ENCODE assay signal across 1 cellular context in the genomic region with DNA sequence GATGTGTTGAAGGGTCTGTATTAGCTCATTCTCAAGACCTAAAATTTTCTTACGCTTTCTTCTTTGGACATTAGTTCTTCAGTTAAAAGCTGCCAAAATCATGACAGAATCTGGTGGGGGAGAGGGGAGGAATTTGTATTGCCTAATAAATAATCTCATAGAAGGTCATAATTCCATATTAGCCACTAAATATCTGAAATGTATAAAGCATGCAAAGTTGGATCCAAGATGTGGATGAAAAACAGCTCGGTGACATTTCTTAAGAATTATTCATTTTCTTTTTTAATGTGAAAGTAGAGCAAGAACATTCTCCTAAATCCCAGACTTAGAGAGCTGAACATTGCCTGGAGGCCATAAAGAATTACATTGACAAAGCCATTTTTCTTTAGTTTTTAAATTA.
TF ChIP-seq lines count a peak whose summit lies in the region.

No MANE protein-coding gene starts in this region.

TF ChIP-seq in SK-N-SH, 30 proteins besides CTCF, POLR2A, EP300 and RAD21 (continued from another document):
- TF ChIP-seq, protein P1, sequence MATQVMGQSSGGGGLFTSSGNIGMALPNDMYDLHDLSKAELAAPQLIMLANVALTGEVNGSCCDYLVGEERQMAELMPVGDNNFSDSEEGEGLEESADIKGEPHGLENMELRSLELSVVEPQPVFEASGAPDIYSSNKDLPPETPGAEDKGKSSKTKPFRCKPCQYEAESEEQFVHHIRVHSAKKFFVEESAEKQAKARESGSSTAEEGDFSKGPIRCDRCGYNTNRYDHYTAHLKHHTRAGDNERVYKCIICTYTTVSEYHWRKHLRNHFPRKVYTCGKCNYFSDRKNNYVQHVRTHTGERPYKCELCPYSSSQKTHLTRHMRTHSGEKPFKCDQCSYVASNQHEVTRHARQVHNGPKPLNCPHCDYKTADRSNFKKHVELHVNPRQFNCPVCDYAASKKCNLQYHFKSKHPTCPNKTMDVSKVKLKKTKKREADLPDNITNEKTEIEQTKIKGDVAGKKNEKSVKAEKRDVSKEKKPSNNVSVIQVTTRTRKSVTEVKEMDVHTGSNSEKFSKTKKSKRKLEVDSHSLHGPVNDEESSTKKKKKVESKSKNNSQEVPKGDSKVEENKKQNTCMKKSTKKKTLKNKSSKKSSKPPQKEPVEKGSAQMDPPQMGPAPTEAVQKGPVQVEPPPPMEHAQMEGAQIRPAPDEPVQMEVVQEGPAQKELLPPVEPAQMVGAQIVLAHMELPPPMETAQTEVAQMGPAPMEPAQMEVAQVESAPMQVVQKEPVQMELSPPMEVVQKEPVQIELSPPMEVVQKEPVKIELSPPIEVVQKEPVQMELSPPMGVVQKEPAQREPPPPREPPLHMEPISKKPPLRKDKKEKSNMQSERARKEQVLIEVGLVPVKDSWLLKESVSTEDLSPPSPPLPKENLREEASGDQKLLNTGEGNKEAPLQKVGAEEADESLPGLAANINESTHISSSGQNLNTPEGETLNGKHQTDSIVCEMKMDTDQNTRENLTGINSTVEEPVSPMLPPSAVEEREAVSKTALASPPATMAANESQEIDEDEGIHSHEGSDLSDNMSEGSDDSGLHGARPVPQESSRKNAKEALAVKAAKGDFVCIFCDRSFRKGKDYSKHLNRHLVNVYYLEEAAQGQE (IDR thresholded peaks at IDR 0.05; ENCODE audit: low read depth, low read length), result no peak
- TF ChIP-seq MXI1 (IDR thresholded peaks at IDR 0.05; ENCODE audit: low read depth, low read length) (no peak), FOSL2 (IDR thresholded peaks at IDR 0.05; ENCODE audit: borderline replicate concordance, low read depth) (no peak), SIN3A (IDR thresholded peaks at IDR 0.05; ENCODE audit: borderline replicate concordance, low read depth, low read length) (no peak)
- TF ChIP-seq, protein P2, sequence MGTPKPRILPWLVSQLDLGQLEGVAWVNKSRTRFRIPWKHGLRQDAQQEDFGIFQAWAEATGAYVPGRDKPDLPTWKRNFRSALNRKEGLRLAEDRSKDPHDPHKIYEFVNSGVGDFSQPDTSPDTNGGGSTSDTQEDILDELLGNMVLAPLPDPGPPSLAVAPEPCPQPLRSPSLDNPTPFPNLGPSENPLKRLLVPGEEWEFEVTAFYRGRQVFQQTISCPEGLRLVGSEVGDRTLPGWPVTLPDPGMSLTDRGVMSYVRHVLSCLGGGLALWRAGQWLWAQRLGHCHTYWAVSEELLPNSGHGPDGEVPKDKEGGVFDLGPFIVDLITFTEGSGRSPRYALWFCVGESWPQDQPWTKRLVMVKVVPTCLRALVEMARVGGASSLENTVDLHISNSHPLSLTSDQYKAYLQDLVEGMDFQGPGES (IDR thresholded peaks at IDR 0.05; ENCODE audit: low read depth, low read length), result no peak
